ENCODE assay signal across 14 cellular contexts in the genomic region with DNA sequence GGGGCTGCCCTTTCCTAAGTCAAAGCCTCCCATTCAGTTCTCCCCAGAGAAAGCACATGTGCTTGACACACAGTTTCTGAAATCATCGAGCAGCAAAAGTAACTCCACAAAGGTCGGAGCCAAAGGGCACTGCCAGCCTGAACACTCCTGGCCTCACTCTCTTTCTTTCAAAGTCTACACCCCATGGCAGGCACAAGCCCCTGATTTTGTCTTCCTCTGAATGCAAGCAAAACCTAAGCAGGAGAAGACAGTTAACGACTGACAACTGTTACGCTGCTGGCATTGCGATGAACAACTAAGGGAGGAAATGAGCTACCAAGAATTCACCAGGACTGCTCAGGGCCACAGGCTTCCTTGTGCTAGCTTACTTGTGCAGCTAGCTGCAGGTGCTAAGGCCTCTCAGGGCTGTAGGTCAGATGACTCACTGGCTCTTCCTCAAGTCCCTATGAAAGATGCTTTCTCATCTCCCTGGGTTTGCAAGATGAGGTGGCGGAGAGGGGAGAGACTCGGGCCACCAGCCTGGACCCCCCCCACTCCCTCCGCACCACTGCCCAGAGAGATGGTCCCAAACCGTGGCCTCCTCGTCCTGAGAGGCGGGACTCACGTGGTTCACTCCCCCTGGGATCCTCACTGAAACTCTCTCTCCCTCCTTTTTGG.
DNase-seq lines count a peak whose midpoint lies in the region; ATAC-seq and TF ChIP-seq lines count a peak whose summit lies in the region.
"Had no signal": no experiment of that assay in that cellular context is flagged by ENCODE, and none has a peak within 500 bp of the region (broad histone marks: within the 10 kb centered on the region; RNA-seq: fewer than 3 reads in every experiment).

No MANE protein-coding gene starts in this region.

- no peak overlapping the region for H3K27ac Mint-ChIP-seq in CD14-positive monocyte
- peak overlapping the region; percentile 15 for H3K27ac Mint-ChIP-seq in activated naive CD8-positive, alpha-beta T cell treated with anti-CD3 and anti-CD28 coated beads, Interleukin-2, amount 50 U/mL, for 24 hours
- peak overlapping the region in 1 of 2 donors; percentile 41 for H3K27ac Mint-ChIP-seq in natural killer cell treated with Interleukin-12 subunit alpha and Interleukin-12 subunit beta and Interleukin-15 and Interleukin-18, amount 100 ng/mL, for 72 hours

- H3K9me3 Mint-ChIP-seq in CD14-positive monocyte, result peaks cover 0 to 5% (median 2%) of the 10 kb centered on the region in 7 donors
- H3K9me3 Mint-ChIP-seq in activated naive CD8-positive, alpha-beta T cell treated with anti-CD3 and anti-CD28 coated beads, Interleukin-2, amount 50 U/mL, for 24 hours, result peaks cover 4% of the 10 kb centered on the region
- H3K9me3 Mint-ChIP-seq in natural killer cell treated with Interleukin-12 subunit alpha and Interleukin-12 subunit beta and Interleukin-15 and Interleukin-18, amount 100 ng/mL, for 72 hours, result peaks cover 4% of the 10 kb centered on the region
- H3K9me3 Mint-ChIP-seq: T-cell had no signal

- peak; percentile 77 for ATAC-seq in activated naive CD8-positive, alpha-beta T cell treated with anti-CD3 and anti-CD28 coated beads, Interleukin-2, amount 50 U/mL, for 24 hours
- ATAC-seq in natural killer cell treated with Interleukin-12 subunit alpha and Interleukin-12 subunit beta and Interleukin-15 and Interleukin-18, amount 100 ng/mL, for 72 hours, result peak; percentile 21 to 37
- ATAC-seq: mucosa of descending colon had no signal

- no peaks in the 10 kb centered on the region for H3K4me1 Mint-ChIP-seq in CD14-positive monocyte
- H3K4me1 Mint-ChIP-seq in activated naive CD8-positive, alpha-beta T cell treated with anti-CD3 and anti-CD28 coated beads, Interleukin-2, amount 50 U/mL, for 24 hours, result peaks cover 12% of the 10 kb centered on the region
- peaks cover 16 to 22% of the 10 kb centered on the region in 2 donors for H3K4me1 Mint-ChIP-seq in natural killer cell treated with Interleukin-12 subunit alpha and Interleukin-12 subunit beta and Interleukin-15 and Interleukin-18, amount 100 ng/mL, for 72 hours (ENCODE audit: low read depth in 2 of 2)

- H3K27me3 Mint-ChIP-seq in CD14-positive monocyte (ENCODE audit: low read depth in 3 of 3), result peaks cover 4 to 14% (median 9%) of the 10 kb centered on the region in 3 donors
- H3K27me3 Mint-ChIP-seq in activated naive CD8-positive, alpha-beta T cell treated with anti-CD3 and anti-CD28 coated beads, Interleukin-2, amount 50 U/mL, for 24 hours, result no peaks in the 10 kb centered on the region
- peaks cover 13 to 14% of the 10 kb centered on the region in 2 donors for H3K27me3 Mint-ChIP-seq in natural killer cell treated with Interleukin-12 subunit alpha and Interleukin-12 subunit beta and Interleukin-15 and Interleukin-18, amount 100 ng/mL, for 72 hours
- H3K27me3 Mint-ChIP-seq: T-cell had no signal

- no peaks in the 10 kb centered on the region for H3K36me3 Mint-ChIP-seq in CD14-positive monocyte
- H3K36me3 Mint-ChIP-seq in activated naive CD8-positive, alpha-beta T cell treated with anti-CD3 and anti-CD28 coated beads, Interleukin-2, amount 50 U/mL, for 24 hours (ENCODE audit: low read depth), result no peaks in the 10 kb centered on the region
- peaks cover 4% of the 10 kb centered on the region for H3K36me3 Mint-ChIP-seq in natural killer cell treated with Interleukin-12 subunit alpha and Interleukin-12 subunit beta and Interleukin-15 and Interleukin-18, amount 100 ng/mL, for 72 hours
- H3K36me3 Mint-ChIP-seq: CD4-positive, alpha-beta memory T cell; T-cell had no signal

- H3K4me3 Mint-ChIP-seq in CD14-positive monocyte, result no peak overlapping the region
- no peak overlapping the region for H3K4me3 Mint-ChIP-seq in activated naive CD8-positive, alpha-beta T cell treated with anti-CD3 and anti-CD28 coated beads, Interleukin-2, amount 50 U/mL, for 24 hours
- H3K4me3 Mint-ChIP-seq in natural killer cell treated with Interleukin-12 subunit alpha and Interleukin-12 subunit beta and Interleukin-15 and Interleukin-18, amount 100 ng/mL, for 72 hours, result no peak overlapping the region
- H3K4me3 Mint-ChIP-seq: CD4-positive, alpha-beta memory T cell; T-cell had no signal

- intact Hi-C loops in CD14-positive monocyte (cut with micrococcal nuclease), result loop anchor here in 1 of 2 donors (10.0 kb wide), 1 partner anchor 48 kb away; no protein-coding TSS in a partner anchor

- TF ChIP-seq CTCF in CD14-positive monocyte (IDR thresholded peaks at IDR 0.05) (no peak), GM20000 (IDR thresholded peaks at IDR 0.05; ENCODE audit: extremely low read depth, missing control alignments) (no peak)

- DNase-seq in CD14-positive monocyte (ENCODE audit: low spot score) (peak; percentile 23), M059J (ENCODE audit: low read depth) (peak; percentile 20), NCI-H774 (lab: John Stamatoyannopoulos, UW) (no peak), cerebellum (ENCODE audit: low spot score) (no peak), GM20000 (ENCODE audit: low spot score) (no peak), SHP77 (lab: John Stamatoyannopoulos, UW) (no peak)
- DNase-seq in activated naive CD8-positive, alpha-beta T cell treated with anti-CD3 and anti-CD28 coated beads, Interleukin-2, amount 50 U/mL, for 24 hours, result no peak
- peak; percentile 49 for DNase-seq in natural killer cell treated with Interleukin-12 subunit alpha and Interleukin-12 subunit beta and Interleukin-15 and Interleukin-18, amount 100 ng/mL, for 72 hours (ENCODE audit: low spot score)
- DNase-seq: CD4-positive, alpha-beta memory T cell; cortex of kidney; mucosa of descending colon; NCI-H1436 treated with DMSO at 0.1 percent for 48 hours; NCI-H748 treated with DMSO at 0.1 percent for 48 hours had no signal

Comparison
In these comparisons a context has a peak if more than half of its experiments do, and no peak if none do; other contexts are left out.
1. DNase-seq: peak in CD14-positive monocyte (single experiment), M059J (single experiment) and natural killer cell treated with Interleukin-12 subunit alpha and Interleukin-12 subunit beta and Interleukin-15 and Interleukin-18, amount 100 ng/mL, for 72 hours (single experiment); none in activated naive CD8-positive, alpha-beta T cell treated with anti-CD3 and anti-CD28 coated beads, Interleukin-2, amount 50 U/mL, for 24 hours (single experiment), NCI-H774 (single experiment), cerebellum (single experiment), GM20000 (single experiment) and SHP77 (0 of 2).